10 cellular contexts compared by ENCODE assay signal in the genomic region with DNA sequence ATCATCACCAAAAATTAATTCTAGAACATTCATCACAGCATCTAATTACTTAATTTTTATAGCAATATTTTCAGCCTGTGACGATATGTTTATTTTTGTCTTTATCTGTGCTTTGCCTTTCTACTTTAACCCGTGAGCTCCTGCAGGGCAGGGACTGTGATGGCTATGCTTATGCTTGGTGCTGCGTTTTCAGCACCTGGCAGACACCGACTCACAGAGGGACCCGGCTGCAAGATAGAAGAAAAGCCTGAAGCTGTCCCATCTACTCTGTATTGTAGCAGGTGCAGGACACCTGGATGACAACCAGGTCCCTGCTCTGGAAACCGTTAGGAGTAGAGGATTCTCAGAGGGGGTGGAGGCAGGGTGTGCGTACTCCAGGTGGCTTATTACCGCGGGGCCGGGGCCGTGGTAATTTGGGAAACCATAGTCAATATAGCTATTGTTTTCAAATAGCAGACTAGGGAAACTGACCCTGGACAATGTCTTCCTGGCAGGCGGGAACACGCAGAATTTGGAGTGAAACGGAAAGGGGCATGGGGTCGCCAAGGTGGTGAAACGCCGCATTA.
A peak's percentile ranks its signal among the peaks of the same experiment; 100 is the strongest.
DNase-seq lines count a peak whose midpoint lies in the region; ATAC-seq and TF ChIP-seq lines count a peak whose summit lies in the region.
"Had no signal": no experiment of that assay in that cellular context is flagged by ENCODE, and none has a peak within 500 bp of the region (broad histone marks: within the 10 kb centered on the region; RNA-seq: fewer than 3 reads in every experiment).

No MANE protein-coding gene starts in this region.

- no peaks in the 10 kb centered on the region for H4K20me1 ChIP-seq in smooth muscle cell (ENCODE audit: low read depth)

- no peak overlapping the region for H2AFZ ChIP-seq in smooth muscle cell (ENCODE audit: low read depth)

- peak overlapping the region; percentile 92 for H3K4me2 ChIP-seq in smooth muscle cell

- no peaks in the 10 kb centered on the region for H3K4me1 ChIP-seq in smooth muscle cell (ENCODE audit: low read depth)

- TF ChIP-seq CTCF in smooth muscle cell (IDR thresholded peaks at IDR 0.05; ENCODE audit: borderline replicate concordance, insufficient read depth, poor library complexity, severe bottlenecking), result no peak

- no peaks in the 10 kb centered on the region for H3F3A ChIP-seq in smooth muscle cell (ENCODE audit: low read depth)

- H3K9me3 ChIP-seq in smooth muscle cell (replicated peaks; ENCODE audit: low read depth), result no peaks in the 10 kb centered on the region

- peaks cover 83% of the 10 kb centered on the region for H3K27me3 ChIP-seq in smooth muscle cell (ENCODE audit: low read depth)

- no peak for ATAC-seq in GM21717 (IDR thresholded peaks at IDR 0.05; ENCODE audit: unreplicated experiment)

- H3K36me3 ChIP-seq in smooth muscle cell (ENCODE audit: low read depth), result no peaks in the 10 kb centered on the region

- H3K4me3 ChIP-seq in iPS-11a (ENCODE audit: low read depth, low read length) (peak overlapping the region; percentile 31), smooth muscle cell (peak overlapping the region; percentile 57)

- H3K27ac ChIP-seq in angular gyrus (ENCODE audit: low read depth, low read length) (peak overlapping the region; percentile 88), smooth muscle cell (ENCODE audit: low read depth) (no peak overlapping the region)
- H3K27ac ChIP-seq: 22Rv1 had no signal

- H3K79me2 ChIP-seq in smooth muscle cell (ENCODE audit: low read depth), result no peaks in the 10 kb centered on the region

- 24% methylated on average over 17 of the region's 17 CpGs for WGBS in smooth muscle cell (ENCODE audit: low lambda C conversion rate)

- DNase-seq in DMS153 treated with DMSO at 0.1 percent for 48 hours (lab: John Stamatoyannopoulos, UW; ENCODE audit: unreplicated experiment), result peak; percentile 20
- no peak for DNase-seq in DMS153 (lab: John Stamatoyannopoulos, UW)
- DNase-seq in smooth muscle cell (lab: John Stamatoyannopoulos, UW; ENCODE audit: unreplicated experiment), result no peak
- no peak for DNase-seq in cortex of kidney (lab: John Stamatoyannopoulos, UW)
- DNase-seq in D341Med (ENCODE audit: low spot score), result no peak
- DNase-seq: SIG-M5 had no signal

- no peak overlapping the region for H3K9ac ChIP-seq in smooth muscle cell (ENCODE audit: low read depth)
